36 cellular contexts compared by ENCODE assay signal in genomic region chr1:228068359-228068758, GRCh38.
"Had no signal": no experiment of that assay in that cellular context is flagged by ENCODE, and none has a peak within 500 bp of the region (broad histone marks: within the 10 kb centered on the region; RNA-seq: fewer than 3 reads in every experiment).

No MANE protein-coding gene starts in this region.

- H3K36me3 ChIP-seq: MG63 had no signal

- DNase-seq: Karpas-422, Kasumi-1, MG63, MM.1S, MV-4-11, NCI-H1048, NCI-H1092, NCI-H1092 treated with DMSO at 0.1 percent for 48 hours, NCI-H1105, NCI-H1105 treated with DMSO at 0.1 percent for 48 hours, NCI-H1417, NCI-H1417 treated with DMSO at 0.1 percent for 48 hours, NCI-H1436, NCI-H1436 treated with DMSO at 0.1 percent for 48 hours, NCI-H146, NCI-H1694, NCI-H1694 treated with DMSO at 0.1 percent for 48 hours, NCI-H187, NCI-H187 treated with DMSO at 0.1 percent for 48 hours, NCI-H1930, NCI-H2029, NCI-H2029 treated with DMSO at 0.1 percent for 48 hours, NCI-H2081, NCI-H2081 treated with DMSO at 0.1 percent for 48 hours, NCI-H2107, NCI-H2171, NCI-H2171 treated with DMSO at 0.1 percent for 48 hours, NCI-H2227 treated with DMSO at 0.1 percent for 48 hours, NCI-H226, NCI-H345, NCI-H446, NCI-H446 treated with DMSO at 0.1 percent for 48 hours, NCI-H510A, NCI-H510A treated with DMSO at 0.1 percent for 48 hours, NCI-H524, NCI-H524 treated with DMSO at 0.1 percent for 48 hours had no signal

- H3K4me3 ChIP-seq: MG63 had no signal

- H3K9me3 ChIP-seq: MG63 had no signal
